ENCODE assay signal across 14 cellular contexts in genomic region chr7:101576993-101577392, GRCh38. TPM values are rescaled to one million over a fixed set of nuclear protein-coding genes. Genes with fewer than 3 reads are reported as not detected.
DNase-seq lines count a peak whose midpoint lies in the region; ATAC-seq and TF ChIP-seq lines count a peak whose summit lies in the region.
"Had no signal": no experiment of that assay in that cellular context is flagged by ENCODE, and none has a peak within 500 bp of the region (broad histone marks: within the 10 kb centered on the region; RNA-seq: fewer than 3 reads in every experiment).

No MANE protein-coding gene starts in this region.

- DNase-seq in ELR (ENCODE audit: low read depth) (peak; percentile 42), HFFc6 (peak; percentile 28), dedifferentiated amniotic fluid mesenchymal stem cell (ENCODE audit: extremely low spot score) (peak; percentile 14), mesenteric fat pad (ENCODE audit: low spot score) (peak; percentile 35)
- no peak for DNase-seq in stimulated activated CD4-positive, alpha-beta T cell treated with anti-CD3 and anti-CD28 coated beads, Interleukin-2, amount 100 ng/mL, for 48 hours
- DNase-seq in activated T-cell treated with anti-CD3 and anti-CD28 coated beads, Interleukin-2, amount 50 U/mL, for 1 hour, result no peak
- DNase-seq: Calu3; CD4-positive, alpha-beta T cell; DMS79; MM.1S; NCI-H2029; NCI-H510A; SIG-M5 had no signal

- no peak for ATAC-seq in GM18517 (IDR thresholded peaks at IDR 0.05; ENCODE audit: unreplicated experiment)

- no peak overlapping the region for H3K4me3 Mint-ChIP-seq in HFFc6
- H3K4me3 Mint-ChIP-seq: CD4-positive, alpha-beta T cell had no signal

- peaks cover 14% of the 10 kb centered on the region for H3K27me3 Mint-ChIP-seq in HFFc6 (ENCODE audit: insufficient read depth)

- H3K27ac Mint-ChIP-seq in HFFc6, result no peak overlapping the region
- H3K27ac Mint-ChIP-seq: CD4-positive, alpha-beta T cell had no signal

- H3K36me3 Mint-ChIP-seq in HFFc6 (ENCODE audit: low read depth), result peaks cover 8% of the 10 kb centered on the region; the same call in 1 of the 2 replicates

- TF ChIP-seq CTCF in HFFc6 (IDR thresholded peaks at IDR 0.05), result 0 out of 2 replicates have a peak, but pooled peaks have one; percentile 7

- peaks cover 11% of the 10 kb centered on the region for H3K4me1 Mint-ChIP-seq in HFFc6 (ENCODE audit: low read depth)

- peaks cover 10% of the 10 kb centered on the region for H3K9me3 Mint-ChIP-seq in HFFc6

RNA-seq across cellular contexts. Expression of gene MYL10, which starts 52.1 kb away (rescaled TPM):
- total RNA-seq in HFFc6 (2021; fragmentation: NEBNext Ultra II Directional; extraction: Animal tissue kit (Norgen Biotek cat#: 25700)), result not detected
- total RNA-seq in mesenteric fat pad, result not detected
- total RNA-seq: Calu3; CD4-positive, alpha-beta T cell had no signal

Comparison
In these comparisons a context has a peak if more than half of its experiments do, and no peak if none do; other contexts are left out.
1. DNase-seq: peak in ELR (single experiment), HFFc6 (single experiment), dedifferentiated amniotic fluid mesenchymal stem cell (single experiment) and mesenteric fat pad (single experiment); none in stimulated activated CD4-positive, alpha-beta T cell treated with anti-CD3 and anti-CD28 coated beads, Interleukin-2, amount 100 ng/mL, for 48 hours (0 of 2) and activated T-cell treated with anti-CD3 and anti-CD28 coated beads, Interleukin-2, amount 50 U/mL, for 1 hour (single experiment).